Comparison of ENCODE assay signal across 13 cellular contexts in genomic region chr2:168210216-168210897, GRCh38. TPM values are rescaled to one million over a fixed set of nuclear protein-coding genes. Genes with fewer than 3 reads are reported as not detected.
A peak's percentile ranks its signal among the peaks of the same experiment; 100 is the strongest.
DNase-seq lines count a peak whose midpoint lies in the region; ATAC-seq, FAIRE-seq and TF ChIP-seq lines count a peak whose summit lies in the region.
"Had no signal": no experiment of that assay in that cellular context is flagged by ENCODE, and none has a peak within 500 bp of the region (broad histone marks: within the 10 kb centered on the region; RNA-seq: fewer than 3 reads in every experiment).

No MANE protein-coding gene starts in this region.

- H3K9me3 ChIP-seq in CD4-positive, CD25-positive, alpha-beta regulatory T cell (ENCODE audit: control insufficient read depth in 2 of 2, low read length in 2 of 2), result no peaks in the 10 kb centered on the region
- no peaks in the 10 kb centered on the region for H3K9me3 ChIP-seq in Karpas-422 (ENCODE audit: low read length)

- no peak for ATAC-seq in CD4-positive, CD25-positive, alpha-beta regulatory T cell (ENCODE audit: low read depth in 2 of 2)
- ATAC-seq in activated naive CD8-positive, alpha-beta T cell treated with anti-CD3 and anti-CD28 coated beads, Interleukin-2, amount 50 U/mL, for 24 hours, result no peak
- ATAC-seq in omental fat pad (ENCODE audit: low FRiP score) (no peak), HG03159 (IDR thresholded peaks at IDR 0.05; ENCODE audit: unreplicated experiment) (no peak)

- no peak for FAIRE-seq in GM12891 (lab: Jason Lieb, UNC)
- FAIRE-seq: frontal cortex, urothelium cell line had no signal

- H3K27me3 Mint-ChIP-seq in CD4-positive, CD25-positive, alpha-beta regulatory T cell, result no peaks in the 10 kb centered on the region
- no peaks in the 10 kb centered on the region for H3K27me3 Mint-ChIP-seq in activated naive CD8-positive, alpha-beta T cell treated with anti-CD3 and anti-CD28 coated beads, Interleukin-2, amount 50 U/mL, for 24 hours

- peak overlapping the region in 3 of 4 donors; percentile 1 to 53 (median 27) for H3K4me3 Mint-ChIP-seq in CD4-positive, CD25-positive, alpha-beta regulatory T cell
- peak overlapping the region; percentile 52 for H3K4me3 Mint-ChIP-seq in activated naive CD8-positive, alpha-beta T cell treated with anti-CD3 and anti-CD28 coated beads, Interleukin-2, amount 50 U/mL, for 24 hours

- no peaks in the 10 kb centered on the region for H4K20me1 ChIP-seq in Karpas-422 (ENCODE audit: insufficient read depth, low read depth, low read length)

- H3K4me1 ChIP-seq in CD4-positive, CD25-positive, alpha-beta regulatory T cell (ENCODE audit: control insufficient read depth, insufficient read depth, low read length, poor library complexity, severe bottlenecking), result peaks cover 25% of the 10 kb centered on the region
- H3K4me1 ChIP-seq in Karpas-422 (ENCODE audit: low read length), result peaks cover 27% of the 10 kb centered on the region

- no peak overlapping the region for H3K27ac ChIP-seq in CD4-positive, CD25-positive, alpha-beta regulatory T cell (ENCODE audit: insufficient read depth, low read length, poor library complexity, severe bottlenecking)
- H3K27ac ChIP-seq in Karpas-422 (ENCODE audit: low read length) (peak overlapping the region; percentile 29), dorsolateral prefrontal cortex (no peak overlapping the region)

- H3K4me1 Mint-ChIP-seq in CD4-positive, CD25-positive, alpha-beta regulatory T cell, result peaks cover 27 to 61% (median 50%) of the 10 kb centered on the region in 4 donors
- peaks cover 65% of the 10 kb centered on the region for H3K4me1 Mint-ChIP-seq in activated naive CD8-positive, alpha-beta T cell treated with anti-CD3 and anti-CD28 coated beads, Interleukin-2, amount 50 U/mL, for 24 hours

- intact Hi-C loops in dorsolateral prefrontal cortex (cut with DNase I), result no loop called here

- peaks cover 98% of the 10 kb centered on the region for H3K79me2 ChIP-seq in Karpas-422 (ENCODE audit: low read length)

- H3K4me3 ChIP-seq in CD4-positive, CD25-positive, alpha-beta regulatory T cell (ENCODE audit: low read depth, low read length), result peak overlapping the region; percentile 66
- H3K4me3 ChIP-seq in Karpas-422 (ENCODE audit: low read length), result no peak overlapping the region
- H3K4me3 ChIP-seq in dorsolateral prefrontal cortex, result no peak overlapping the region

- H3K4me2 ChIP-seq in Karpas-422 (ENCODE audit: low read depth, low read length, poor library complexity, severe bottlenecking), result peak overlapping the region; percentile 45

- peak overlapping the region in 2 of 3 donors; percentile 57 to 86 for H3K27ac Mint-ChIP-seq in CD4-positive, CD25-positive, alpha-beta regulatory T cell
- peak overlapping the region; percentile 85 for H3K27ac Mint-ChIP-seq in activated naive CD8-positive, alpha-beta T cell treated with anti-CD3 and anti-CD28 coated beads, Interleukin-2, amount 50 U/mL, for 24 hours

- H3K9me3 Mint-ChIP-seq in CD4-positive, CD25-positive, alpha-beta regulatory T cell, result peaks cover 0 to 4% (median 0%) of the 10 kb centered on the region in 7 donors
- no peaks in the 10 kb centered on the region for H3K9me3 Mint-ChIP-seq in activated naive CD8-positive, alpha-beta T cell treated with anti-CD3 and anti-CD28 coated beads, Interleukin-2, amount 50 U/mL, for 24 hours

- H3K9ac ChIP-seq in Karpas-422 (ENCODE audit: low read length), result no peak overlapping the region

- no peak for TF ChIP-seq CTCF in omental fat pad (IDR thresholded peaks at IDR 0.05)
- no peak for TF ChIP-seq CTCF in dorsolateral prefrontal cortex (IDR thresholded peaks at IDR 0.05 in 54 of 56, conservative IDR thresholded peaks at IDR 0.05 in 2 of 56; ENCODE audit: low read depth in 1 of 56, partially characterized antibody in 56 of 56)

- peaks cover 27% of the 10 kb centered on the region for H3K36me3 Mint-ChIP-seq in CD4-positive, CD25-positive, alpha-beta regulatory T cell
- peaks cover 14% of the 10 kb centered on the region for H3K36me3 Mint-ChIP-seq in activated naive CD8-positive, alpha-beta T cell treated with anti-CD3 and anti-CD28 coated beads, Interleukin-2, amount 50 U/mL, for 24 hours (ENCODE audit: low read depth)

- H2AFZ ChIP-seq in Karpas-422 (ENCODE audit: low read length), result no peak overlapping the region

- no peak for DNase-seq in CD4-positive, CD25-positive, alpha-beta regulatory T cell
- DNase-seq in Karpas-422 (no peak), myocyte (ENCODE audit: low read depth) (peak; percentile 49), omental fat pad (ENCODE audit: low spot score) (no peak), GM12891 (ENCODE audit: insufficient read length, low spot score) (no peak), dorsolateral prefrontal cortex (no peak)
- no peak for DNase-seq in activated naive CD8-positive, alpha-beta T cell treated with anti-CD3 and anti-CD28 coated beads, Interleukin-2, amount 50 U/mL, for 24 hours
- DNase-seq: aorta, NCI-H524, T-helper 9 cell had no signal

- no peaks in the 10 kb centered on the region for H3K36me3 ChIP-seq in CD4-positive, CD25-positive, alpha-beta regulatory T cell (ENCODE audit: control insufficient read depth, insufficient read depth, low read length)
- H3K36me3 ChIP-seq in Karpas-422 (ENCODE audit: insufficient read depth, low read length), result no peaks in the 10 kb centered on the region

- no peak for TF ChIP-seq POLR2A in GM12891 (IDR thresholded peaks at IDR 0.05; ENCODE audit: low read depth, low read length)

- no peaks in the 10 kb centered on the region for H3K9me2 ChIP-seq in Karpas-422 (replicated peaks; ENCODE audit: insufficient read depth, low read length)

- no peaks in the 10 kb centered on the region for H3K27me3 ChIP-seq in CD4-positive, CD25-positive, alpha-beta regulatory T cell (ENCODE audit: control insufficient read depth, insufficient read depth, low read length)
- H3K27me3 ChIP-seq in Karpas-422 (ENCODE audit: low read length), result no peaks in the 10 kb centered on the region
- H3K27me3 ChIP-seq in dorsolateral prefrontal cortex, result no peaks in the 10 kb centered on the region

TF ChIP-seq in GM12891, 5 proteins besides CTCF, POLR2A, EP300 and RAD21:
- TF ChIP-seq POU2F2 (IDR thresholded peaks at IDR 0.05; ENCODE audit: low read depth, low read length), result no peak

RNA-seq across cellular contexts. Expression of gene STK39, which starts 37.0 kb away (rescaled TPM):
- total RNA-seq in CD4-positive, CD25-positive, alpha-beta regulatory T cell, result 27.2 TPM
- 10 to 100 TPM in 1 of 4 donors, 1 to 10 TPM in 3; 4.4 to 12.1 (median 7.0) TPM for polyA plus RNA-seq in CD4-positive, CD25-positive, alpha-beta regulatory T cell
- total RNA-seq in Karpas-422 (2014; rRNA removed; shearing (Covaris generic); ENCODE audit: low replicate concordance), result 30.2 and 56.9 TPM in 2 replicates
- 21.4 and 45.9 TPM in 2 replicates for total RNA-seq in myocyte
- polyA plus RNA-seq in myocyte (2012), result 12.1 TPM
- total RNA-seq in omental fat pad, result 10 to 100 TPM; 18.4 to 65.0 (median 27.1) TPM
- polyA plus RNA-seq in GM12891 (2012; ENCODE audit: low read depth, missing spikeins), result 0.08 TPM
- total RNA-seq in dorsolateral prefrontal cortex, result 10 to 100 TPM; 43.5 to 93.5 (median 63.2) TPM
